ENCODE assay signal across 8 cellular contexts in the genomic region with DNA sequence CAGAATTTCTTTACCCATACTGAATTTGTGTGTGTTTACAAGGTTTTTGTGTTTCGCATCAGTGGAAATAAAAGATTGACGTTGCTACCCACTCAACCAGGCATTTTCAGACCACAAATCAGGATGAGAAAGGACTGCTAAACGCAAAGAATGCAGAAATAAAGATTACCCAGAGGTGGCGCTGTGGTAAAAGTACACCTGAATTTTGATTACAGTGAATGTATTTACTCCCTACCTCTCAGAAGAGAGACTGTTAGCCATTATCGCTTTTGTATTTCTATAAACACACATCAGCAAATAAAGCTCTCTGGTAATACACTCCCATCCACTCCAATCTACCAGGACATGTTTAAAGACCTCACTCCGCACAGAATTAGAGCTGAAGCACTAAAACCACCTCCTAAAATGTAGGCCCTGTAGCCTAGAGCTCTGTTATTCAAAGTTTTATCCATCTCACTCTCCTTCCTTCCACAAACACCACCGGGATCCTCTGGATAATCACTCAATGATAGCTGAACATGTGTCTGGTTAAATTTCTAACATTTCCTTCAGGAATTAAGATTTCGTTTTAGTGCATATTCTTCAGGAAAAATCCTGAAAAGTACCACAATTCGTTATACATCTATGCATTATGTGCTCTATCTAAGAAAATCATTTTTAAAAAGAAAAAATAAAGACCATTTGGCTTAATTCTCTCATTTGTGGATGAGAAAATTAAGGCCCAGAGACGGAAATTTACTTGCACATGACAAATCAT. TPM values are rescaled to one million over a fixed set of nuclear protein-coding genes. Genes with fewer than 3 reads are reported as not detected.
A peak's percentile ranks its signal among the peaks of the same experiment; 100 is the strongest.
DNase-seq lines count a peak whose midpoint lies in the region; ATAC-seq lines count a peak whose summit lies in the region.

No MANE protein-coding gene starts in this region.

- H3K9me3 Mint-ChIP-seq in activated naive CD8-positive, alpha-beta T cell treated with anti-CD3 and anti-CD28 coated beads, Interleukin-2, amount 50 U/mL, for 24 hours = no peaks in the 10 kb centered on the region
- H3K9me3 Mint-ChIP-seq in immature natural killer cell = peaks cover 0 to 4% (median 0%) of the 10 kb centered on the region in 6 donors
- no peaks in the 10 kb centered on the region for H3K9me3 Mint-ChIP-seq in activated T-helper 17 cell treated with anti-CD3 and anti-CD28 coated beads, Interleukin-2, amount 50 U/mL, for 72 hours

- H3K4me1 Mint-ChIP-seq in activated naive CD8-positive, alpha-beta T cell treated with anti-CD3 and anti-CD28 coated beads, Interleukin-2, amount 50 U/mL, for 24 hours = peaks cover 22% of the 10 kb centered on the region
- H3K4me1 Mint-ChIP-seq in immature natural killer cell = peaks cover 26 to 36% of the 10 kb centered on the region in 2 donors
- H3K4me1 Mint-ChIP-seq in activated T-helper 17 cell treated with anti-CD3 and anti-CD28 coated beads, Interleukin-2, amount 50 U/mL, for 72 hours = peaks cover 5% of the 10 kb centered on the region

- no peak overlapping the region for H3K4me3 ChIP-seq in MG63

- H3K9me3 ChIP-seq in MG63 = no peaks in the 10 kb centered on the region

- H3K27ac Mint-ChIP-seq in activated naive CD8-positive, alpha-beta T cell treated with anti-CD3 and anti-CD28 coated beads, Interleukin-2, amount 50 U/mL, for 24 hours = no peak overlapping the region
- peak overlapping the region in 5 of 6 donors; percentile 46 to 73 (median 71) for H3K27ac Mint-ChIP-seq in immature natural killer cell
- H3K27ac Mint-ChIP-seq in activated T-helper 17 cell treated with anti-CD3 and anti-CD28 coated beads, Interleukin-2, amount 50 U/mL, for 72 hours = no peak overlapping the region

- H3K4me3 Mint-ChIP-seq in activated naive CD8-positive, alpha-beta T cell treated with anti-CD3 and anti-CD28 coated beads, Interleukin-2, amount 50 U/mL, for 24 hours = no peak overlapping the region
- H3K4me3 Mint-ChIP-seq in immature natural killer cell = peak overlapping the region in 1 of 5 donors; percentile 20
- H3K4me3 Mint-ChIP-seq in activated T-helper 17 cell treated with anti-CD3 and anti-CD28 coated beads, Interleukin-2, amount 50 U/mL, for 72 hours = no peak overlapping the region

- peaks cover 2% of the 10 kb centered on the region for H3K36me3 Mint-ChIP-seq in activated naive CD8-positive, alpha-beta T cell treated with anti-CD3 and anti-CD28 coated beads, Interleukin-2, amount 50 U/mL, for 24 hours (ENCODE audit: low read depth)
- no peaks in the 10 kb centered on the region for H3K36me3 Mint-ChIP-seq in immature natural killer cell
- no peaks in the 10 kb centered on the region for H3K36me3 Mint-ChIP-seq in activated T-helper 17 cell treated with anti-CD3 and anti-CD28 coated beads, Interleukin-2, amount 50 U/mL, for 72 hours (ENCODE audit: low read depth)

- peak; percentile 28 for ATAC-seq in HG03378 (IDR thresholded peaks at IDR 0.05; ENCODE audit: unreplicated experiment)
- no peak for ATAC-seq in activated naive CD8-positive, alpha-beta T cell treated with anti-CD3 and anti-CD28 coated beads, Interleukin-2, amount 50 U/mL, for 24 hours
- ATAC-seq in stimulated activated naive CD8-positive, alpha-beta T cell treated with anti-CD3 and anti-CD28 coated beads, Interleukin-15, Interleukin-2, amounts not matched to agents 100 U/mL and 50 U/mL, for 24 hours = no peak
- no peak for ATAC-seq in activated T-helper 17 cell treated with anti-CD3 and anti-CD28 coated beads, Interleukin-2, amount 50 U/mL, for 72 hours (replicated peaks)

- DNase-seq in DMS53 (lab: John Stamatoyannopoulos, UW) (peak; percentile 87), NCI-H82 (lab: John Stamatoyannopoulos, UW) (peak; percentile 83), immature natural killer cell (peak; percentile 53 to 57 (median 56)), MG63 (no peak)
- peak; percentile 50 for DNase-seq in activated naive CD8-positive, alpha-beta T cell treated with anti-CD3 and anti-CD28 coated beads, Interleukin-2, amount 50 U/mL, for 24 hours
- peak; percentile 45 for DNase-seq in stimulated activated naive CD8-positive, alpha-beta T cell treated with anti-CD3 and anti-CD28 coated beads, Interleukin-15, Interleukin-2, amounts not matched to agents 100 U/mL and 50 U/mL, for 24 hours

- no peaks in the 10 kb centered on the region for H3K36me3 ChIP-seq in MG63

- no peaks in the 10 kb centered on the region for H3K27me3 ChIP-seq in MG63

- no peaks in the 10 kb centered on the region for H3K27me3 Mint-ChIP-seq in activated naive CD8-positive, alpha-beta T cell treated with anti-CD3 and anti-CD28 coated beads, Interleukin-2, amount 50 U/mL, for 24 hours
- peaks cover 0 to 11% (median 4%) of the 10 kb centered on the region in 3 donors for H3K27me3 Mint-ChIP-seq in immature natural killer cell (ENCODE audit: low read depth in 3 of 3)
- no peaks in the 10 kb centered on the region for H3K27me3 Mint-ChIP-seq in activated T-helper 17 cell treated with anti-CD3 and anti-CD28 coated beads, Interleukin-2, amount 50 U/mL, for 72 hours

RNA-seq across cellular contexts. Expression of gene LMO4, which starts 2.5 kb away (rescaled TPM):
- 10 to 100 TPM; 34.4 to 57.5 (median 46.1) TPM for polyA plus RNA-seq in immature natural killer cell
- total RNA-seq in MG63 (2014; rRNA removed; shearing (Covaris generic); ENCODE audit: low replicate concordance) = 41.3 and 57.4 TPM in 2 replicates
- 10 to 100 TPM in 1 of 2 donors, 1 to 10 TPM in 1; 9.2 to 23.1 TPM for total RNA-seq in activated T-helper 17 cell treated with anti-CD3 and anti-CD28 coated beads, Interleukin-2, amount 50 U/mL, for 72 hours

Comparison
In these comparisons a context has a peak if more than half of its experiments do, and no peak if none do; other contexts are left out.
1. H3K27ac Mint-ChIP-seq: peak in immature natural killer cell (5 of 6); none in activated naive CD8-positive, alpha-beta T cell treated with anti-CD3 and anti-CD28 coated beads, Interleukin-2, amount 50 U/mL, for 24 hours (single experiment) and activated T-helper 17 cell treated with anti-CD3 and anti-CD28 coated beads, Interleukin-2, amount 50 U/mL, for 72 hours (single experiment).